Comparison of ENCODE assay signal across 8 cellular contexts in the genomic region with DNA sequence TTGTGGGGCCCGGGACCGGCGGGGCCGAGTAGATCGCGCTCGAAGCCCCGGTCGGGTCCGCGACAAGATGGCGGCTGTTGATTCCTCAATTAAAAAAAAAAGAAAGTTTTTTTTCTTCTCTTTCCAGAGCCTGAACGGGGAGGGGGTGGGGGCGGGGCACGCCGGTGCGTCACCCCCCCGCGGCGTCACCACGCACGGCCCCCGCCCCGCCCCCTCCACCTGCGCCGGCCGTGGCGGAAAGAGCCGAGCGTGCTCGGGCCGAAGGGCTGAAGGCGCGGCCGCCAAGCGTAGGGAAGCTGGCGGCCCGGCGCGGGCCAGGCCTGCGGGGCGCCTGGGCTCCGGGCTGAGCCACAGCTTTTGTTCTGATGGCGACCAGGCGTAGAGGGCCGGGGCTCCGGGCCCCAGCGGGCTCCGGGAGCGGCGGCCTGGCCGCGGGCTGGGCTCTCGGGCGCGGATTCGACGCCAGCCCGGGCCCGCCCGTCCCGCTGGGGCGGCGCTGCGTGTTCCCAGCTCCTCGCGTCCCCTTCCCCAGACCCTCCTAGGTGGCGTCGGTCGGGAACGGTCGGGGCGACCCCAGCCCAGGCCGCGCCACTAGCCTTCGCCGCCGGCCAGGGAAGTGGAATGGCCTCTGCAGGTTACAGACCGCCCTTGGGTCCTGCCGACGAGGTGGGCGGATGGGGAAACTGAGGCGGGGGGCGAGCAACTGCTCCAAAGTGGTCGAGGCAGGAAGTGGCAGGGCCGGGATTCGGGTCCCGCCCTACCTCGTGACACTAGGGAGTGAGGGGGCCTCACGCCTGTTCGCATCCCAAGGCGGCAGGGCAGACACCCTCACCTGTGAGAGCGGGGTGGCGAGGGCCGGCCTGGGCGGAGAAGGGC. TPM values are rescaled to one million over a fixed set of nuclear protein-coding genes. Genes with fewer than 3 reads are reported as not detected.
DNase-seq lines count a peak whose midpoint lies in the region; ATAC-seq and TF ChIP-seq lines count a peak whose summit lies in the region.

A gene (minus strand): TSS at position 91 of the 876 bp plus-strand sequence. CDS start 797 bp downstream, outside the sequence.

- no peaks in the 10 kb centered on the region for H3K27me3 ChIP-seq in GM23248 (replicated peaks; ENCODE audit: insufficient read depth)

- peak within 1 kb of the TSS; percentile 84 for H2AFZ ChIP-seq in GM23248

- peaks cover 27 to 44% (median 38%) of the 10 kb centered on the region in 4 donors for H3K4me1 Mint-ChIP-seq in naive thymus-derived CD8-positive, alpha-beta T cell
- H3K4me1 Mint-ChIP-seq in stimulated activated naive B cell treated with anti-CD40 and anti-IgM and Interleukin-4, amounts not matched to agents 10 μg/mL and 1 μg/mL and 100 μg/mL, for 72 hours = peaks cover 39 to 48% of the 10 kb centered on the region in 2 donors

- peaks cover 40% of the 10 kb centered on the region for H3K79me2 ChIP-seq in GM23248 (ENCODE audit: insufficient read depth)

- H3K27ac ChIP-seq in GM23248 = peak within 1 kb of the TSS; percentile 39; the same call in 1 of the 2 replicates

- 4 to 5% methylated on average over 53 to 54 of the region's 96 CpGs for WGBS in GM23248 (ENCODE audit: low coverage in 1 of 2, low lambda C conversion rate in 2 of 2, missing lambda C conversion rate in 2 of 2), 2 experiments

- H3K36me3 ChIP-seq in GM23248 (ENCODE audit: low read depth) = no peaks in the 10 kb centered on the region

- peaks cover 16% of the 10 kb centered on the region for H3F3A ChIP-seq in GM23248 (ENCODE audit: insufficient read depth)

- peak within 1 kb of the TSS; percentile 91 for H3K4me3 ChIP-seq in GM23248
- peak within 1 kb of the TSS; percentile 87 for H3K4me3 ChIP-seq in fibroblast of mammary gland (ENCODE audit: control insufficient read depth, low read depth, low read length)

- peak within 1 kb of the TSS; percentile 72 to 96 (median 92) for H3K4me3 Mint-ChIP-seq in naive thymus-derived CD8-positive, alpha-beta T cell
- H3K4me3 Mint-ChIP-seq in stimulated activated naive B cell treated with anti-CD40 and anti-IgM and Interleukin-4, amounts not matched to agents 10 μg/mL and 1 μg/mL and 100 μg/mL, for 72 hours = peak within 1 kb of the TSS; percentile 87 to 90

- in situ Hi-C loops in GM23248 (cut with MboI) = no loop called here

- no peak for TF ChIP-seq CTCF in fibroblast of mammary gland (conservative IDR thresholded peaks at IDR 0.05; ENCODE audit: control insufficient read depth, insufficient read depth, low read depth, low read length)

- no peaks in the 10 kb centered on the region for H3K9me3 ChIP-seq in GM23248 (ENCODE audit: low read depth)

- DNase-seq in DMS79 (lab: John Stamatoyannopoulos, UW) (peak; percentile 72), GM23248 (peak; percentile 96), LHCN-M2 (ENCODE audit: low read depth) (peak; percentile 84), RPMI8226 (peak; percentile 96), fibroblast of mammary gland (ENCODE audit: low read depth) (peak; percentile 74)
- DNase-seq in activated T-helper 1 cell treated with anti-CD3 and anti-CD28 coated beads, Interleukin-2, amount 50 U/mL, for 16 hours (ENCODE audit: low read depth in 1 of 2, low spot score in 1 of 2) = peak; percentile 70 to 83
- peak; percentile 81 to 97 (median 88) for DNase-seq in naive thymus-derived CD8-positive, alpha-beta T cell
- peak; percentile 87 for DNase-seq in stimulated activated naive B cell treated with anti-CD40 and anti-IgM and Interleukin-4, amounts not matched to agents 10 μg/mL and 1 μg/mL and 100 μg/mL, for 72 hours

- peaks cover 0 to 2% (median 0%) of the 10 kb centered on the region in 9 donors for H3K9me3 Mint-ChIP-seq in naive thymus-derived CD8-positive, alpha-beta T cell
- H3K9me3 Mint-ChIP-seq in stimulated activated naive B cell treated with anti-CD40 and anti-IgM and Interleukin-4, amounts not matched to agents 10 μg/mL and 1 μg/mL and 100 μg/mL, for 72 hours = no peaks in the 10 kb centered on the region

- peak; percentile 85 for ATAC-seq in naive thymus-derived CD8-positive, alpha-beta T cell
- peak; percentile 87 to 89 for ATAC-seq in stimulated activated naive B cell treated with anti-CD40 and anti-IgM and Interleukin-4, amounts not matched to agents 10 μg/mL and 1 μg/mL and 100 μg/mL, for 72 hours (replicated peaks)

- H3K9me2 ChIP-seq in GM23248 (ENCODE audit: insufficient read depth) = no peaks in the 10 kb centered on the region

- H3K4me2 ChIP-seq in GM23248 (ENCODE audit: unreplicated experiment) = peak within 1 kb of the TSS; percentile 86

- peaks cover 33% of the 10 kb centered on the region for H4K20me1 ChIP-seq in GM23248 (ENCODE audit: insufficient read depth)

- POLR2A ChIA-PET in naive thymus-derived CD8-positive, alpha-beta T cell (lab: Charles Lee) = interaction anchor here (0.5 to 1.5 kb wide), 9 partner anchors 52 to 423 kb away, joined by 3 to 8 read pairs (median 4); no protein-coding TSS in a partner anchor

- H3K9ac ChIP-seq in GM23248 = peak within 1 kb of the TSS; percentile 92

- peaks cover 25% of the 10 kb centered on the region for H3K4me1 ChIP-seq in GM23248 (ENCODE audit: insufficient read depth)

- H3K27ac Mint-ChIP-seq in naive thymus-derived CD8-positive, alpha-beta T cell = peak within 1 kb of the TSS; percentile 64 to 96 (median 93)
- peak within 1 kb of the TSS; percentile 89 for H3K27ac Mint-ChIP-seq in stimulated activated naive B cell treated with anti-CD40 and anti-IgM and Interleukin-4, amounts not matched to agents 10 μg/mL and 1 μg/mL and 100 μg/mL, for 72 hours

- peaks cover 0 to 9% (median 0%) of the 10 kb centered on the region in 5 donors for H3K27me3 Mint-ChIP-seq in naive thymus-derived CD8-positive, alpha-beta T cell
- H3K27me3 Mint-ChIP-seq in stimulated activated naive B cell treated with anti-CD40 and anti-IgM and Interleukin-4, amounts not matched to agents 10 μg/mL and 1 μg/mL and 100 μg/mL, for 72 hours = peaks cover 3 to 14% of the 10 kb centered on the region in 2 donors

- peaks cover 0 to 17% (median 5%) of the 10 kb centered on the region in 3 donors for H3K36me3 Mint-ChIP-seq in naive thymus-derived CD8-positive, alpha-beta T cell
- H3K36me3 Mint-ChIP-seq in stimulated activated naive B cell treated with anti-CD40 and anti-IgM and Interleukin-4, amounts not matched to agents 10 μg/mL and 1 μg/mL and 100 μg/mL, for 72 hours = peaks cover 28% of the 10 kb centered on the region in 2 donors

RNA-seq across cellular contexts. Expression of the gene that starts here (rescaled TPM):
- total RNA-seq in GM23248 (2014; rRNA removed; shearing (Covaris generic)) = 11.9 and 25.5 TPM in 2 replicates
- polyA plus RNA-seq in GM23248 (2016; fragmentation: Nextera tagmentation; extraction: Ambion mirVana) = 7.8 and 11.7 TPM in 2 replicates
- 7.6 and 11.3 TPM in 2 replicates for total RNA-seq in LHCN-M2 (2014; rRNA removed)
- polyA plus RNA-seq in LHCN-M2 (2012) = 12.6 TPM
- total RNA-seq in naive thymus-derived CD8-positive, alpha-beta T cell = 100 to 1,000 TPM; 153 to 167 TPM
- polyA plus RNA-seq in naive thymus-derived CD8-positive, alpha-beta T cell = 10 to 100 TPM in 1 of 3 donors, 1 to 10 TPM in 2; 2.9 to 12.0 (median 6.4) TPM

Comparison
In these comparisons a context has a peak if more than half of its experiments do, and no peak if none do; other contexts are left out.
1. Peak in every context shown above with its lines: DNase-seq, ATAC-seq, H3K4me3 ChIP-seq and H3K27ac ChIP-seq.